ENCODE assay signal across 9 cellular contexts in genomic region chr2:238425505-238425978, GRCh38. TPM values are rescaled to one million over a fixed set of nuclear protein-coding genes. Genes with fewer than 3 reads are reported as not detected.
A peak's percentile ranks its signal among the peaks of the same experiment; 100 is the strongest.
DNase-seq lines count a peak whose midpoint lies in the region; TF ChIP-seq lines count a peak whose summit lies in the region.
"Had no signal": no experiment of that assay in that cellular context is flagged by ENCODE, and none has a peak within 500 bp of the region (broad histone marks: within the 10 kb centered on the region; RNA-seq: fewer than 3 reads in every experiment).

No MANE protein-coding gene starts in this region.

- CTCF ChIA-PET in activated naive CD4-positive, alpha-beta T cell treated with anti-CD3 and anti-CD28 coated beads for 36 hours (lab: Charles Lee): interaction anchor here (0.6 kb wide), 1 partner anchor 20 kb away, joined by 3 read pairs; no protein-coding TSS in a partner anchor

- H3K9me3 ChIP-seq in SK-N-MC (ENCODE audit: low read depth, low read length): no peaks in the 10 kb centered on the region
- no peaks in the 10 kb centered on the region for H3K9me3 ChIP-seq in iPS-15b (ENCODE audit: control insufficient read depth, insufficient read depth, low read length)
- no peaks in the 10 kb centered on the region for H3K9me3 ChIP-seq in suprapubic skin

- H3K27me3 Mint-ChIP-seq in activated naive CD4-positive, alpha-beta T cell treated with anti-CD3 and anti-CD28 coated beads for 36 hours (ENCODE audit: low read depth): no peaks in the 10 kb centered on the region

- H3K9ac ChIP-seq in SK-N-MC (ENCODE audit: insufficient read length) (no peak overlapping the region), iPS-15b (ENCODE audit: low read depth, low read length) (no peak overlapping the region)

- H3K36me3 Mint-ChIP-seq in activated naive CD4-positive, alpha-beta T cell treated with anti-CD3 and anti-CD28 coated beads for 36 hours (ENCODE audit: low read depth): peaks cover 19% of the 10 kb centered on the region

- peaks cover 31% of the 10 kb centered on the region for H3K4me1 Mint-ChIP-seq in activated naive CD4-positive, alpha-beta T cell treated with anti-CD3 and anti-CD28 coated beads for 36 hours (ENCODE audit: low read depth)

- 63% methylated on average over 16 of the region's 16 CpGs for WGBS in suprapubic skin

- H3K27ac ChIP-seq in SK-N-MC: no peak overlapping the region
- H3K27ac ChIP-seq in suprapubic skin: no peak overlapping the region

- H3K4me3 ChIP-seq in SK-N-MC (peak overlapping the region; percentile 91), iPS-15b (ENCODE audit: low read depth, low read length) (peak overlapping the region; percentile 98), suprapubic skin (peak overlapping the region; percentile 90)

- no peak for TF ChIP-seq EP300 in suprapubic skin (IDR thresholded peaks at IDR 0.05)

- no peak for TF ChIP-seq CTCF in suprapubic skin (IDR thresholded peaks at IDR 0.05)

- H3K4me3 Mint-ChIP-seq in activated naive CD4-positive, alpha-beta T cell treated with anti-CD3 and anti-CD28 coated beads for 36 hours: peak overlapping the region; percentile 43

- H3K4me1 ChIP-seq in iPS-15b (ENCODE audit: control insufficient read depth, insufficient read depth, low read length) (peaks cover 11% of the 10 kb centered on the region), suprapubic skin (peaks cover 41% of the 10 kb centered on the region)

- intact Hi-C loops in activated naive CD4-positive, alpha-beta T cell treated with anti-CD3 and anti-CD28 coated beads for 36 hours (cut with micrococcal nuclease): no loop called here

- H3K36me3 ChIP-seq in SK-N-MC (ENCODE audit: insufficient read depth, low read length) (peaks cover 10% of the 10 kb centered on the region), iPS-15b (ENCODE audit: control insufficient read depth, insufficient read depth, low read length) (no peaks in the 10 kb centered on the region), suprapubic skin (peaks cover 2% of the 10 kb centered on the region)

- H3K9me3 Mint-ChIP-seq in activated naive CD4-positive, alpha-beta T cell treated with anti-CD3 and anti-CD28 coated beads for 36 hours: no peaks in the 10 kb centered on the region

- no peak for DNase-seq in activated naive CD4-positive, alpha-beta T cell treated with anti-CD3 and anti-CD28 coated beads for 36 hours
- no peak for DNase-seq in activated naive CD4-positive, alpha-beta T cell (lab: John Stamatoyannopoulos, UW)
- DNase-seq in SK-N-MC (ENCODE audit: low read depth, low spot score) (no peak), suprapubic skin (ENCODE audit: low spot score in 2 of 2) (no peak), hepatic stellate cell (ENCODE audit: low spot score) (no peak), activated gamma-delta T cell (lab: John Stamatoyannopoulos, UW) (no peak), CD1c-positive myeloid dendritic cell (ENCODE audit: extremely low spot score) (no peak)
- DNase-seq: effector memory CD4-positive, alpha-beta T cell had no signal

- H3K27me3 ChIP-seq in iPS-15b (ENCODE audit: control insufficient read depth, insufficient read depth, low read length) (no peaks in the 10 kb centered on the region), suprapubic skin (no peaks in the 10 kb centered on the region)

- peak overlapping the region; percentile 4 for H3K27ac Mint-ChIP-seq in activated naive CD4-positive, alpha-beta T cell treated with anti-CD3 and anti-CD28 coated beads for 36 hours

- no peak for TF ChIP-seq POLR2A in suprapubic skin (IDR thresholded peaks at IDR 0.05)

RNA-seq across cellular contexts. Expression of gene ASB1, which starts 1.2 kb away (rescaled TPM):
- total RNA-seq in activated naive CD4-positive, alpha-beta T cell treated with anti-CD3 and anti-CD28 coated beads for 36 hours: 10 to 100 TPM; 29.9 to 33.7 TPM
- total RNA-seq in suprapubic skin: 10 to 100 TPM; 17.1 to 48.8 (median 22.1) TPM
